In genomic region chr16:30698139-30698815, GRCh38 we compare ENCODE assay signal across 8 cellular contexts. TPM values are rescaled to one million over a fixed set of nuclear protein-coding genes. Genes with fewer than 3 reads are reported as not detected.
DNase-seq lines count a peak whose midpoint lies in the region; ATAC-seq and TF ChIP-seq lines count a peak whose summit lies in the region.

No MANE protein-coding gene starts in this region.

- POLR2A ChIA-PET in GM10248 (lab: Yijun Ruan, JAX) = interaction anchor here (0.6 to 0.7 kb wide), 2 partner anchors 11 to 47 kb away, joined by 3 to 4 read pairs; no protein-coding TSS in a partner anchor

- CTCF ChIA-PET in GM10248 (lab: Yijun Ruan, JAX) = interaction anchor here (1.3 to 7.0 kb wide), 3 partner anchors 14 to 48 kb away, joined by 3 to 64 read pairs (median 9); partner anchors contain the start of genes FBRS and PRR14

- H3K9me3 ChIP-seq in suprapubic skin = no peaks in the 10 kb centered on the region

- peak; percentile 65 for ATAC-seq in HG02588 (IDR thresholded peaks at IDR 0.05; ENCODE audit: unreplicated experiment)

- H3K4me3 ChIP-seq in suprapubic skin = peak overlapping the region; percentile 100

- peak; percentile 5 to 87 for TF ChIP-seq POLR2A in suprapubic skin (IDR thresholded peaks at IDR 0.05)

- peak overlapping the region; percentile 100 for H3K27ac ChIP-seq in suprapubic skin

- no peak for TF ChIP-seq EP300 in suprapubic skin (IDR thresholded peaks at IDR 0.05)

- peak; percentile 98 for DNase-seq in GM10248 (ENCODE audit: extremely low spot score)
- DNase-seq in NCI-H1048 (lab: John Stamatoyannopoulos, UW) = peak; percentile 84
- peak; percentile 97 for DNase-seq in SK-N-DZ (ENCODE audit: low spot score)
- peak; percentile 99 for DNase-seq in activated naive CD4-positive, alpha-beta T cell treated with anti-CD3 and anti-CD28 coated beads, Interleukin-2, amount 50 U/mL, for 16 hours
- peak; percentile 89 for DNase-seq in globus pallidus (ENCODE audit: low spot score)
- peak; percentile 85 for DNase-seq in occipital lobe (lab: John Stamatoyannopoulos, UW)
- peak; percentile 99 to 100 for DNase-seq in suprapubic skin (ENCODE audit: low spot score in 2 of 2)

- H3K4me1 ChIP-seq in suprapubic skin = peaks cover 30% of the 10 kb centered on the region

- H3K36me3 ChIP-seq in suprapubic skin = peaks cover 29% of the 10 kb centered on the region

- no peaks in the 10 kb centered on the region for H3K27me3 ChIP-seq in suprapubic skin

- no CpG with 5 or more reads among the region's 76 CpGs for WGBS in suprapubic skin

- TF ChIP-seq CTCF in GM10248 (IDR thresholded peaks at IDR 0.05; ENCODE audit: control extremely low read depth, extremely low read depth, low read depth, missing control alignments) = no peak
- TF ChIP-seq CTCF in suprapubic skin (IDR thresholded peaks at IDR 0.05) = no peak

RNA-seq across cellular contexts. Expression of gene SRCAP, which starts 0.7 kb away (rescaled TPM):
- 1.5 and 2.9 TPM in 2 replicates for polyA plus RNA-seq in SK-N-DZ (2014; cell fraction: cytosol; rRNA removed)
- polyA plus RNA-seq in SK-N-DZ (2014; cell fraction: nucleus; rRNA removed) = 3.0 and 9.9 TPM in 2 replicates
- total RNA-seq in occipital lobe (21.7 TPM), suprapubic skin (10 to 100 TPM; 42.9 to 50.0 (median 44.6) TPM)

RNA-seq across cellular contexts. Expression of gene FBRS, which starts 40.0 kb away (rescaled TPM):
- 21.6 and 21.9 TPM in 2 replicates for polyA plus RNA-seq in SK-N-DZ (2014; cell fraction: cytosol; rRNA removed)
- 38.3 and 53.2 TPM in 2 replicates for polyA plus RNA-seq in SK-N-DZ (2014; cell fraction: nucleus; rRNA removed)
- 11.5 TPM for total RNA-seq in occipital lobe
- total RNA-seq in suprapubic skin = 10 to 100 TPM; 64.5 to 81.3 (median 73.1) TPM

RNA-seq across cellular contexts. Expression of gene PRR14, which starts 47.5 kb away (rescaled TPM):
- 11.3 and 11.7 TPM in 2 replicates for polyA plus RNA-seq in SK-N-DZ (2014; cell fraction: cytosol; rRNA removed)
- 57.9 and 107 TPM in 2 replicates for polyA plus RNA-seq in SK-N-DZ (2014; cell fraction: nucleus; rRNA removed)
- total RNA-seq in occipital lobe = 9.2 TPM
- total RNA-seq in suprapubic skin = 10 to 100 TPM; 56.7 to 68.8 (median 62.1) TPM

RNA-seq across cellular contexts. Expression of gene PHKG2, which starts 49.9 kb away (rescaled TPM):
- polyA plus RNA-seq in SK-N-DZ (2014; cell fraction: cytosol; rRNA removed) = 23.3 and 28.6 TPM in 2 replicates
- polyA plus RNA-seq in SK-N-DZ (2014; cell fraction: nucleus; rRNA removed) = 71.3 and 96.4 TPM in 2 replicates
- total RNA-seq in occipital lobe = 12.0 TPM
- total RNA-seq in suprapubic skin = 10 to 100 TPM; 24.8 to 54.9 (median 36.1) TPM

Comparison
In these comparisons a context has a peak if more than half of its experiments do, and no peak if none do; other contexts are left out.
1. Peak in every context shown above with its lines: DNase-seq, ATAC-seq, H3K4me3 ChIP-seq and H3K27ac ChIP-seq.